ENCODE assay signal across 8 cellular contexts in genomic region chr12:98644712-98645571, GRCh38. TPM values are rescaled to one million over a fixed set of nuclear protein-coding genes. Genes with fewer than 3 reads are reported as not detected.
DNase-seq lines count a peak whose midpoint lies in the region; ATAC-seq and TF ChIP-seq lines count a peak whose summit lies in the region.

Gene APAF1, plus strand, starts transcription at chr12:98645290. Its CDS starts 3,070 bp downstream, at chr12:98648360.
Gene IKBIP, minus strand, starts transcription at chr12:98644788. Its CDS starts 87 bp downstream, at chr12:98644701.

- no peaks in the 10 kb centered on the region for H3K27me3 ChIP-seq in CD4-positive, alpha-beta T cell (ENCODE audit: control insufficient read depth, insufficient read depth, low read length)
- H3K27me3 ChIP-seq in liver (ENCODE audit: control insufficient read depth in 4 of 4, insufficient read depth in 4 of 4, low read length in 3 of 4): no peaks in the 10 kb centered on the region

- H3K4me3 Mint-ChIP-seq in CD4-positive, alpha-beta T cell: peak within 1 kb of the TSS; percentile 99

- peaks cover 0 to 18% (median 10%) of the 10 kb centered on the region in 4 donors for H3K4me1 ChIP-seq in liver (ENCODE audit: control insufficient read depth in 4 of 4, insufficient read depth in 4 of 4, low read length in 3 of 4)

- peaks cover 31% of the 10 kb centered on the region for H3K36me3 Mint-ChIP-seq in CD4-positive, alpha-beta T cell (ENCODE audit: low read depth)

- H3K4me3 ChIP-seq in liver (ENCODE audit: low read depth in 1 of 3, low read length in 3 of 3): peak within 1 kb of the TSS; percentile 90 to 97 (median 95)

- TF ChIP-seq RAD21 in liver (IDR thresholded peaks at IDR 0.05): no peak

- WGBS in liver: under 1% methylated on average over 91 of the region's 91 CpGs

- H3K27ac Mint-ChIP-seq in CD4-positive, alpha-beta T cell: peak within 1 kb of the TSS; percentile 91

- peak within 1 kb of the TSS; percentile 55 for H3K27ac ChIP-seq in CD4-positive, alpha-beta T cell (ENCODE audit: low read depth, low read length)
- peak within 1 kb of the TSS; percentile 85 to 89 for H3K27ac ChIP-seq in liver (ENCODE audit: low read depth in 1 of 2, low read length in 2 of 2)

- POLR2A ChIA-PET in CD4-positive, alpha-beta T cell (lab: Charles Lee): interaction anchor here (1.0 to 4.8 kb wide), 6 partner anchors 9 to 142 kb away, joined by 3 to 70 read pairs (median 8); partner anchors contain the start of genes SLC25A3 and TMPO

- no peaks in the 10 kb centered on the region for H3K9me3 Mint-ChIP-seq in CD4-positive, alpha-beta T cell

- DNase-seq in CD4-positive, alpha-beta T cell: peak; percentile 91 to 98 (median 96)
- DNase-seq in NCI-H82 (lab: John Stamatoyannopoulos, UW) (peak; percentile 98), dermis microvascular lymphatic vessel endothelial cell (ENCODE audit: low read depth in 2 of 2) (peak; percentile 87 to 97)
- DNase-seq in activated CD4-positive, alpha-beta T cell treated with anti-CD3 and anti-CD28 coated beads, Interleukin-2, amount 50 U/mL, for 48 hours: peak; percentile 98
- DNase-seq in stimulated activated CD4-positive, alpha-beta T cell treated with anti-CD3 and anti-CD28 coated beads, Interleukin-4, amount 100 ng/mL, for 1 hour: peak; percentile 97

- TF ChIP-seq CTCF in CD4-positive, alpha-beta T cell (IDR thresholded peaks at IDR 0.05): no peak
- TF ChIP-seq CTCF in liver (IDR thresholded peaks at IDR 0.05; ENCODE audit: low read depth, low read length, missing input control): no peak

- H3K27me3 Mint-ChIP-seq in CD4-positive, alpha-beta T cell: no peaks in the 10 kb centered on the region

- peak; percentile 91 for ATAC-seq in CD4-positive, alpha-beta T cell (ENCODE audit: poor library complexity)
- ATAC-seq in GM19452 (IDR thresholded peaks at IDR 0.05; ENCODE audit: unreplicated experiment) (peak; percentile 86), HG03575 (IDR thresholded peaks at IDR 0.05; ENCODE audit: extremely low read depth, insufficient number of reproducible peaks, low FRiP score, unreplicated experiment) (peak; percentile 57)

- intact Hi-C loops in CD4-positive, alpha-beta T cell (cut with DNase I, micrococcal nuclease): loop anchor here (1.0 to 10.0 kb wide), 5 partner anchors 51 to 1620 kb away; partner anchors contain the start of genes DEPDC4 (in 1 of the 2), SCYL2 (in 1 of the 2), SLC25A3 (in 1 of the 2) and TMPO (in 1 of the 2)

- H3K36me3 ChIP-seq in liver (ENCODE audit: control insufficient read depth in 4 of 4, insufficient read depth in 3 of 4, low read depth in 1 of 4, low read length in 3 of 4): peaks cover 2 to 10% (median 8%) of the 10 kb centered on the region in 4 donors

- CTCF ChIA-PET in CD4-positive, alpha-beta T cell (lab: Charles Lee): interaction anchor here (0.6 to 2.3 kb wide), 4 partner anchors 9 to 93 kb away, joined by 4 to 7 read pairs (median 5); no protein-coding TSS in a partner anchor

- H3K4me1 Mint-ChIP-seq in CD4-positive, alpha-beta T cell (ENCODE audit: low read depth): peaks cover 32% of the 10 kb centered on the region

- H3K9me3 ChIP-seq in CD4-positive, alpha-beta T cell (ENCODE audit: control insufficient read depth, low read length): no peaks in the 10 kb centered on the region
- H3K9me3 ChIP-seq in liver (ENCODE audit: control insufficient read depth in 4 of 4, low read length in 3 of 4): no peaks in the 10 kb centered on the region

- H3K9ac ChIP-seq in liver (ENCODE audit: low read depth in 1 of 2, low read length in 2 of 2): peak within 1 kb of the TSS; percentile 72 to 77

TF ChIP-seq in liver, 16 proteins besides CTCF, POLR2A, EP300 and RAD21:
- TF ChIP-seq TAF1 (conservative IDR thresholded peaks at IDR 0.05) (peak; percentile 88), YY1 (IDR thresholded peaks at IDR 0.05) (peak; percentile 69), REST (IDR thresholded peaks at IDR 0.05) (peak; percentile 82), HNF4A (conservative IDR thresholded peaks at IDR 0.05) (no peak), SP1 (IDR thresholded peaks at IDR 0.05) (peak; percentile 51)

RNA-seq across cellular contexts. Expression of gene APAF1, which starts in this region (rescaled TPM):
- 10 to 100 TPM; 13.5 to 14.5 TPM for total RNA-seq in CD4-positive, alpha-beta T cell
- total RNA-seq in dermis microvascular lymphatic vessel endothelial cell (19.1 and 25.7 TPM in 2 replicates), liver (10 to 100 TPM; 10.4 to 11.6 TPM)
- 1 to 10 TPM; 1.9 to 2.8 TPM for polyA plus RNA-seq in liver

RNA-seq across cellular contexts. Expression of gene IKBIP, which starts in this region (rescaled TPM):
- under 1 TPM; 0.56 to 0.82 TPM for total RNA-seq in CD4-positive, alpha-beta T cell
- total RNA-seq in dermis microvascular lymphatic vessel endothelial cell (21.2 and 27.3 TPM in 2 replicates), liver (10 to 100 TPM in 1 of 2 donors, 1 to 10 TPM in 1; 5.4 to 10.5 TPM)
- polyA plus RNA-seq in liver: 1 to 10 TPM; 4.7 to 7.1 TPM

Comparison
In these comparisons a context has a peak if more than half of its experiments do, and no peak if none do; other contexts are left out.
1. Peak in every context shown above with its lines: DNase-seq, ATAC-seq, H3K4me3 ChIP-seq and H3K27ac ChIP-seq.